In genomic region chr5:31722111-31722510, GRCh38 we compare ENCODE assay signal across 31 cellular contexts.
"Had no signal": no experiment of that assay in that cellular context is flagged by ENCODE, and none has a peak within 500 bp of the region (broad histone marks: within the 10 kb centered on the region; RNA-seq: fewer than 3 reads in every experiment).

No MANE protein-coding gene starts in this region.

- FAIRE-seq: astrocyte, TTC549 had no signal

- H3K27me3 ChIP-seq: body of pancreas, brain microvascular endothelial cell, breast epithelium had no signal

- H3K4me3 ChIP-seq: body of pancreas, breast epithelium had no signal

- H3K36me3 ChIP-seq: brain microvascular endothelial cell, breast epithelium had no signal

- H3K9me3 ChIP-seq: body of pancreas, breast epithelium had no signal

- ATAC-seq: activated CD8-positive, alpha-beta memory T cell treated with anti-CD3 and anti-CD28 coated beads, Interleukin-2, amount 10 ng/mL, durations not matched to agents 7 days and 5 days; activated CD8-positive, alpha-beta T cell treated with anti-CD3 and anti-CD28 coated beads, Interleukin-2, amount 10 ng/mL, durations not matched to agents 7 days and 5 days; activated naive CD8-positive, alpha-beta T cell treated with anti-CD3 and anti-CD28 coated beads, Interleukin-2, amount 50 U/mL, for 24 hours; body of pancreas had no signal

- H3K4me1 ChIP-seq: body of pancreas, breast epithelium had no signal

- H3K27ac ChIP-seq: body of pancreas, brain microvascular endothelial cell, breast epithelium, VCaP had no signal

- DNase-seq: activated B cell treated with CpG ODN at 0.5 μM for 24 hours; activated CD4-positive, alpha-beta memory T cell treated with anti-CD3 and anti-CD28 coated beads, Interleukin-2, amount 10 ng/mL, durations not matched to agents 7 days and 5 days; activated CD4-positive, alpha-beta T cell treated with anti-CD3 and anti-CD28 coated beads for 4 hours; activated CD4-positive, alpha-beta T cell treated with anti-CD3 and anti-CD28 coated beads, Interleukin-2, amount 10 ng/mL, durations not matched to agents 24 days and 14 days; activated CD4-positive, alpha-beta T cell treated with anti-CD3 and anti-CD28 coated beads, Interleukin-2, amount 50 U/mL, for 48 hours; activated CD4-positive, CD25-positive, alpha-beta regulatory T cell treated with anti-CD3 and anti-CD28 coated beads, Interleukin-2, amount 50 U/mL, for 72 hours; activated CD8-positive, alpha-beta memory T cell treated with anti-CD3 and anti-CD28 coated beads for 24 hours; activated CD8-positive, alpha-beta memory T cell treated with anti-CD3 and anti-CD28 coated beads, Interleukin-2, amount 10 ng/mL, durations not matched to agents 7 days and 5 days; activated CD8-positive, alpha-beta memory T cell treated with anti-CD3 and anti-CD28 coated beads, Interleukin-2, amount 50 U/mL, for 48 hours; activated CD8-positive, alpha-beta T cell treated with anti-CD3 and anti-CD28 coated beads, Interleukin-2, amount 10 ng/mL, durations not matched to agents 7 days and 5 days; activated effector memory CD4-positive, alpha-beta T cell treated with Interleukin-2 at 50 U/mL for 16 hours; activated gamma-delta T cell; activated naive CD4-positive, alpha-beta T cell treated with anti-CD3 and anti-CD28 coated beads, Interleukin-2, amount 10 ng/mL, durations not matched to agents 7 days and 5 days; activated naive CD4-positive, alpha-beta T cell treated with Interleukin-2 at 50 U/mL for 16 hours; activated naive CD8-positive, alpha-beta T cell treated with anti-CD3 and anti-CD28 coated beads, Interleukin-2, amount 10 ng/mL, durations not matched to agents 7 days and 5 days; activated naive CD8-positive, alpha-beta T cell treated with anti-CD3 and anti-CD28 coated beads, Interleukin-2, amount 50 U/mL, for 24 hours; activated T-cell treated with anti-CD3 and anti-CD28 coated beads, Interleukin-2, amount 50 U/mL, for 24 hours; activated T-cell treated with anti-CD3 and anti-CD28 coated beads, Interleukin-2, amount 50 U/mL, for 48 hours; amniotic stem cell; aorta; body of pancreas; brain microvascular endothelial cell; caudate nucleus; cerebellar nuclear complex; T-helper 1 cell; T-helper 2 cell; T-helper 9 cell had no signal
